In genomic region chr6:148608211-148608951, GRCh38 we compare ENCODE assay signal across 8 cellular contexts.
A peak's percentile ranks its signal among the peaks of the same experiment; 100 is the strongest.
DNase-seq lines count a peak whose midpoint lies in the region; FAIRE-seq and TF ChIP-seq lines count a peak whose summit lies in the region.
"Had no signal": no experiment of that assay in that cellular context is flagged by ENCODE, and none has a peak within 500 bp of the region (broad histone marks: within the 10 kb centered on the region; RNA-seq: fewer than 3 reads in every experiment).

No MANE protein-coding gene starts in this region.

- no peak overlapping the region for H2AFZ ChIP-seq in OCI-LY1 (ENCODE audit: low read length)

- H3K4me3 ChIP-seq in OCI-LY1 (ENCODE audit: low read depth, low read length, poor library complexity, severe bottlenecking), result no peak overlapping the region
- no peak overlapping the region for H3K4me3 ChIP-seq in epithelial cell of esophagus (ENCODE audit: low read length)

- no peaks in the 10 kb centered on the region for H3K9me3 ChIP-seq in OCI-LY1 (ENCODE audit: low read length)

- no peaks in the 10 kb centered on the region for H3K9me2 ChIP-seq in OCI-LY1 (ENCODE audit: low read depth, low read length)

- no peaks in the 10 kb centered on the region for H3K79me2 ChIP-seq in OCI-LY1 (ENCODE audit: insufficient read depth, low read length)

- H3K4me1 ChIP-seq in OCI-LY1 (ENCODE audit: insufficient read depth, low read length, severe bottlenecking), result no peaks in the 10 kb centered on the region

- no peaks in the 10 kb centered on the region for H3K27me3 ChIP-seq in OCI-LY1 (ENCODE audit: insufficient read depth, low read length)

- no peak overlapping the region for H3K27ac ChIP-seq in OCI-LY1 (ENCODE audit: low read depth, low read length, poor library complexity, severe bottlenecking)

- no peak overlapping the region for H3K4me2 ChIP-seq in OCI-LY1 (ENCODE audit: low read length)

- no peak for TF ChIP-seq POLR2A in GM12891 (IDR thresholded peaks at IDR 0.05; ENCODE audit: low read depth, low read length)

- no peaks in the 10 kb centered on the region for H3F3A ChIP-seq in OCI-LY1 (ENCODE audit: insufficient read depth, low read length)

- FAIRE-seq in GM12891 (lab: Jason Lieb, UNC), result peak; percentile 79

- H3K9ac ChIP-seq in OCI-LY1 (ENCODE audit: low read length), result no peak overlapping the region

- no peaks in the 10 kb centered on the region for H4K20me1 ChIP-seq in OCI-LY1 (ENCODE audit: insufficient read depth, low read length)

- no peaks in the 10 kb centered on the region for H3K36me3 ChIP-seq in OCI-LY1 (ENCODE audit: insufficient read depth, low read length)

- DNase-seq in GM12891 (ENCODE audit: insufficient read length, low spot score) (no peak), epithelial cell of esophagus (ENCODE audit: low read depth) (peak; percentile 21), renal cortical epithelial cell (ENCODE audit: low read depth) (peak; percentile 12), occipital lobe (lab: John Stamatoyannopoulos, UW) (no peak)
- no peak for DNase-seq in stimulated activated naive CD4-positive, alpha-beta T cell treated with Interleukin-2 at 50 U/mL for 16 hours (lab: John Stamatoyannopoulos, UW)
- no peak for DNase-seq in activated T-cell treated with anti-CD3 and anti-CD28 coated beads, Interleukin-2, amount 50 U/mL, for 48 hours
- DNase-seq: natural killer cell had no signal

- TF ChIP-seq CTCF in OCI-LY1 (IDR thresholded peaks at IDR 0.05; ENCODE audit: low read length) (peak; percentile 47; the same call in 1 of the 2 replicates), epithelial cell of esophagus (IDR thresholded peaks at IDR 0.05; ENCODE audit: insufficient read depth, low read depth, low read length, missing control alignments) (peak; percentile 27)

TF ChIP-seq in GM12891, 5 proteins besides CTCF, POLR2A, EP300 and RAD21:
- TF ChIP-seq TAF1 (IDR thresholded peaks at IDR 0.05; ENCODE audit: low read depth, low read length) (no peak), PAX5 (IDR thresholded peaks at IDR 0.05; ENCODE audit: insufficient read depth, low read length, severe bottlenecking) (no peak), POLR2AphosphoS5 (IDR thresholded peaks at IDR 0.05; ENCODE audit: low read depth, low read length) (no peak), SPI1 (IDR thresholded peaks at IDR 0.05; ENCODE audit: low read depth, low read length) (no peak), POU2F2 (IDR thresholded peaks at IDR 0.05; ENCODE audit: low read depth, low read length) (no peak)

Comparison
In these comparisons a context has a peak if more than half of its experiments do, and no peak if none do; other contexts are left out.
1. DNase-seq: peak in epithelial cell of esophagus (single experiment) and renal cortical epithelial cell (single experiment); none in GM12891 (single experiment), occipital lobe (single experiment), stimulated activated naive CD4-positive, alpha-beta T cell treated with Interleukin-2 at 50 U/mL for 16 hours (single experiment) and activated T-cell treated with anti-CD3 and anti-CD28 coated beads, Interleukin-2, amount 50 U/mL, for 48 hours (0 of 2).